Comparison of ENCODE assay signal across 29 cellular contexts in the genomic region with DNA sequence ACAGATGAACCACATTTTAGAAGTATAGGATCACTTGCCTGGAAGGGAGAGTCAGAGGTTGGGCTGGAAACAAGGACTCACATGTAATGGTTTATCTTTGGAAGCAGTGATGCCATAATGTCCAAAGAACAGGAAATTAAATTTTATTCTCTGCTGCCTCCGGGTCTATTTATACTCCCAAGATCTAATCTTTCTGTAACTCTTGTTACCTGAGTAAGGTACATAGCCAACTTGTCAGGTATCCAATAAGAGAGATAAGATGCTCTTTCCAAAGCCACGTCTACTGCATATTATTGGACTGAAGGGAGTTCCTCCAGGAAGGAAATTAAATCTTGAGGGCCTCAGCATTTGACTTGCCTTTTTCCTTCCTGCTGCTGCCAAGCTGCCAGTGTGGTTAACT.
"Had no signal": no experiment of that assay in that cellular context is flagged by ENCODE, and none has a peak within 500 bp of the region (broad histone marks: within the 10 kb centered on the region; RNA-seq: fewer than 3 reads in every experiment).

No MANE protein-coding gene starts in this region.

- H3K27ac ChIP-seq: left lung, lower lobe of right lung, neural progenitor cell, neutrophil, ovary, prostate gland, skin epidermis, spleen, suprapubic skin, thoracic aorta, tibial artery, upper lobe of right lung had no signal

- H3K27me3 ChIP-seq: left lung, neural progenitor cell, neutrophil, ovary, spleen, tibial artery, upper lobe of right lung had no signal

- DNase-seq: hippocampal formation; kidney glomerular epithelial cell; left colon; left lung; lower lobe of right lung; mammary epithelial cell; mesenchymal stem cell; naive thymus-derived CD8-positive, alpha-beta T cell; occipital lobe; ovary; posterior cingulate gyrus; retina; right cardiac atrium; spleen; stimulated activated CD4-positive, alpha-beta T cell treated with anti-CD3 and anti-CD28 coated beads, Interleukin-4, amount 100 ng/mL, for 24 hours; stimulated activated naive CD4-positive, alpha-beta T cell; tibial artery; trophoblast cell; upper lobe of right lung had no signal

- ATAC-seq: left colon; left lung; lower lobe of right lung; naive thymus-derived CD8-positive, alpha-beta T cell; right cardiac atrium; sciatic nerve; stimulated activated effector memory CD8-positive, alpha-beta T cell treated with anti-CD3 and anti-CD28 coated beads, Interleukin-12 subunit alpha, Interleukin-12 subunit beta, amount 100 ng/mL, for 72 hours; upper lobe of right lung had no signal

- H2AFZ ChIP-seq: neural progenitor cell had no signal

- H3K9me3 ChIP-seq: left lung, lower lobe of right lung, neutrophil, ovary, prostate gland, spleen, suprapubic skin, thoracic aorta, tibial artery, upper lobe of right lung had no signal

- H3K9me3 Mint-ChIP-seq: naive thymus-derived CD8-positive, alpha-beta T cell; nephron; neural progenitor cell; stimulated activated effector memory CD8-positive, alpha-beta T cell treated with anti-CD3 and anti-CD28 coated beads, Interleukin-12 subunit alpha, Interleukin-12 subunit beta, amount 100 ng/mL, for 72 hours; stimulated activated naive CD8-positive, alpha-beta T cell treated with anti-CD3 and anti-CD28 coated beads, Interleukin-15, Interleukin-2, amounts not matched to agents 100 ng/mL and 50 ng/mL, for 24 hours had no signal

- H3K4me3 Mint-ChIP-seq: naive thymus-derived CD8-positive, alpha-beta T cell; nephron; neural progenitor cell; stimulated activated effector memory CD8-positive, alpha-beta T cell treated with anti-CD3 and anti-CD28 coated beads, Interleukin-12 subunit alpha, Interleukin-12 subunit beta, amount 100 ng/mL, for 72 hours; stimulated activated naive CD8-positive, alpha-beta T cell treated with anti-CD3 and anti-CD28 coated beads, Interleukin-15, Interleukin-2, amounts not matched to agents 100 ng/mL and 50 ng/mL, for 24 hours had no signal

- H3K27ac Mint-ChIP-seq: nephron; neural progenitor cell; stimulated activated effector memory CD8-positive, alpha-beta T cell treated with anti-CD3 and anti-CD28 coated beads, Interleukin-12 subunit alpha, Interleukin-12 subunit beta, amount 100 ng/mL, for 72 hours; stimulated activated naive CD8-positive, alpha-beta T cell treated with anti-CD3 and anti-CD28 coated beads, Interleukin-15, Interleukin-2, amounts not matched to agents 100 ng/mL and 50 ng/mL, for 24 hours had no signal

- H3K4me1 Mint-ChIP-seq: naive thymus-derived CD8-positive, alpha-beta T cell; stimulated activated effector memory CD8-positive, alpha-beta T cell treated with anti-CD3 and anti-CD28 coated beads, Interleukin-12 subunit alpha, Interleukin-12 subunit beta, amount 100 ng/mL, for 72 hours had no signal

- H3K4me1 ChIP-seq: left lung, lower lobe of right lung, prostate gland, spleen, suprapubic skin, upper lobe of right lung had no signal

- H3K27me3 Mint-ChIP-seq: naive thymus-derived CD8-positive, alpha-beta T cell; stimulated activated naive CD8-positive, alpha-beta T cell treated with anti-CD3 and anti-CD28 coated beads, Interleukin-15, Interleukin-2, amounts not matched to agents 100 ng/mL and 50 ng/mL, for 24 hours had no signal

- H3K4me3 ChIP-seq: left lung, lower lobe of right lung, neural progenitor cell, ovary, prostate gland, skin epidermis, spleen, suprapubic skin, thoracic aorta, tibial artery, upper lobe of right lung had no signal

- H3K36me3 ChIP-seq: left lung, lower lobe of right lung, neural progenitor cell, neutrophil, ovary, prostate gland, spleen, suprapubic skin, thoracic aorta, tibial artery, upper lobe of right lung had no signal

- H3K4me2 ChIP-seq: neural progenitor cell had no signal

- H3K36me3 Mint-ChIP-seq: naive thymus-derived CD8-positive, alpha-beta T cell; neural progenitor cell; stimulated activated effector memory CD8-positive, alpha-beta T cell treated with anti-CD3 and anti-CD28 coated beads, Interleukin-12 subunit alpha, Interleukin-12 subunit beta, amount 100 ng/mL, for 72 hours had no signal

- H3K9ac ChIP-seq: neural progenitor cell had no signal
